ENCODE assay signal across 18 cellular contexts in the genomic region with DNA sequence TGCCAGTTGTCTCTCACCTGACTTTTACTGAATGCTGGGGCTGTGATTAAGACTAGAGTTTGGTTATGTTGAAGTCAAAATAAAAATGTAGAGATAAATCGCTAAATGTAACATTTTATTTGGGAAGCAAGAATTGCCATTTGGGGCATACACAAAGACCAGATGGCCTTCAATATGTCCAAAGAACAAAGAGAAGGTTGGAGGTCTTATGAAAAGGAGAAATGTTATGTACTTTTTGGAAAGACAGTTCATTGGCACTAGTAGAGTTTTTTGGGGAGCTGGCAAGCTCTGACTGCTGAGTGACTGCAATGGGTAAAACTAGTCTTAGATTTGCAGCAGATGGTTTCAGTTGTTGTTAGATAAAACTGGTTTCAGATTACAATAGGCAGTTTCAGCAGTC. TPM values are rescaled to one million over a fixed set of nuclear protein-coding genes. Genes with fewer than 3 reads are reported as not detected.
DNase-seq lines count a peak whose midpoint lies in the region; ATAC-seq and TF ChIP-seq lines count a peak whose summit lies in the region.
"Had no signal": no experiment of that assay in that cellular context is flagged by ENCODE, and none has a peak within 500 bp of the region (broad histone marks: within the 10 kb centered on the region; RNA-seq: fewer than 3 reads in every experiment).

No MANE protein-coding gene starts in this region.

- no peak overlapping the region for H3K4me3 ChIP-seq in neuron (ENCODE audit: low read length)

- H3K27me3 Mint-ChIP-seq in H9 (ENCODE audit: low read depth) = no peaks in the 10 kb centered on the region
- no peaks in the 10 kb centered on the region for H3K27me3 Mint-ChIP-seq in activated CD4-positive, alpha-beta memory T cell treated with anti-CD3 and anti-CD28 coated beads, Interleukin-2, amount 10 ng/mL, durations not matched to agents 7 days and 5 days
- H3K27me3 Mint-ChIP-seq: CD4-positive, alpha-beta memory T cell; IgD-negative memory B cell had no signal

- no peak overlapping the region for H3K4me3 Mint-ChIP-seq in H9
- no peak overlapping the region for H3K4me3 Mint-ChIP-seq in activated CD4-positive, alpha-beta memory T cell treated with anti-CD3 and anti-CD28 coated beads, Interleukin-2, amount 10 ng/mL, durations not matched to agents 7 days and 5 days
- H3K4me3 Mint-ChIP-seq: CD4-positive, alpha-beta memory T cell; IgD-negative memory B cell had no signal

- H3K18ac ChIP-seq in H9 (ENCODE audit: insufficient read length, low read depth, low read length) = no peak overlapping the region

- H3K4me1 Mint-ChIP-seq in H9 = 0 out of 4 replicates have a peak, but pooled peaks cover 0 to 4% of the 10 kb centered on the region in 2 experiments
- H3K4me1 Mint-ChIP-seq in activated CD4-positive, alpha-beta memory T cell treated with anti-CD3 and anti-CD28 coated beads, Interleukin-2, amount 10 ng/mL, durations not matched to agents 7 days and 5 days = no peaks in the 10 kb centered on the region
- H3K4me1 Mint-ChIP-seq: CD4-positive, alpha-beta memory T cell; IgD-negative memory B cell had no signal

- H3K23ac ChIP-seq in H9 (ENCODE audit: insufficient read length, low read depth, low read length) = no peak overlapping the region

- no peak overlapping the region for H3K9ac ChIP-seq in H9 (ENCODE audit: extremely low read depth, insufficient read length, low read length)

- H3K4me2 ChIP-seq in H9 (ENCODE audit: insufficient read depth, insufficient read length, low read length) = no peak overlapping the region

- no peak overlapping the region for H3K14ac ChIP-seq in H9 (ENCODE audit: insufficient read depth, low read length)

- H3K23me2 ChIP-seq in H9 (ENCODE audit: insufficient read length, low read depth, low read length, poor library complexity, severe bottlenecking) = no peaks in the 10 kb centered on the region

- no peak for ATAC-seq in HG02870 (IDR thresholded peaks at IDR 0.05; ENCODE audit: unreplicated experiment)

- H3K36me3 Mint-ChIP-seq in H9 (ENCODE audit: insufficient read depth in 1 of 3, low read depth in 3 of 3) = peaks cover 6 to 32% (median 7%) of the 10 kb centered on the region in 3 experiments; a peak in 6 of 7 replicates
- no peaks in the 10 kb centered on the region for H3K36me3 Mint-ChIP-seq in activated CD4-positive, alpha-beta memory T cell treated with anti-CD3 and anti-CD28 coated beads, Interleukin-2, amount 10 ng/mL, durations not matched to agents 7 days and 5 days (ENCODE audit: low read depth)
- H3K36me3 Mint-ChIP-seq: CD4-positive, alpha-beta memory T cell; IgD-negative memory B cell had no signal

- H4K20me1 ChIP-seq in H9 (ENCODE audit: control insufficient read depth, insufficient read depth, insufficient read length) = no peaks in the 10 kb centered on the region

- H3K79me2 ChIP-seq in H9 (ENCODE audit: insufficient read depth, low read length) = no peaks in the 10 kb centered on the region

- no peak overlapping the region for H4K91ac ChIP-seq in H9 (ENCODE audit: insufficient read length, low read depth, low read length)

- no peak overlapping the region for H3K56ac ChIP-seq in H9 (ENCODE audit: insufficient read length, low read depth, low read length)

- H3K27me3 ChIP-seq in H9 (ENCODE audit: insufficient read depth, low read length) = no peaks in the 10 kb centered on the region
- no peaks in the 10 kb centered on the region for H3K27me3 ChIP-seq in neuron (ENCODE audit: insufficient read depth, low read length)
- H3K27me3 ChIP-seq: BE2C had no signal

- H2BK5ac ChIP-seq in H9 (ENCODE audit: insufficient read length, low read length) = no peak overlapping the region

- H2BK120ac ChIP-seq in H9 (ENCODE audit: low read depth, low read length, poor library complexity, severe bottlenecking) = no peak overlapping the region

- H4K5ac ChIP-seq in H9 (ENCODE audit: insufficient read length, low read depth, low read length) = no peak overlapping the region

- H3K79me1 ChIP-seq in H9 (ENCODE audit: insufficient read depth, low read depth, low read length, poor library complexity, severe bottlenecking) = no peaks in the 10 kb centered on the region

- no peak overlapping the region for H2BK12ac ChIP-seq in H9 (ENCODE audit: insufficient read length, low read depth, low read length)

- H3T11ph ChIP-seq in H9 (ENCODE audit: low read length) = no peak overlapping the region

- H3K9me3 Mint-ChIP-seq in H9 = peaks cover 19 to 24% of the 10 kb centered on the region in 2 experiments
- H3K9me3 Mint-ChIP-seq in activated CD4-positive, alpha-beta memory T cell treated with anti-CD3 and anti-CD28 coated beads, Interleukin-2, amount 10 ng/mL, durations not matched to agents 7 days and 5 days = peaks cover 21% of the 10 kb centered on the region

- H3K4me1 ChIP-seq in H9 (ENCODE audit: insufficient read depth, low read length) (no peaks in the 10 kb centered on the region), neuron (ENCODE audit: insufficient read depth, low read length) (peaks cover 5% of the 10 kb centered on the region)
- H3K4me1 ChIP-seq: BE2C had no signal

- peak overlapping the region; percentile 59 for H2AFZ ChIP-seq in H9 (ENCODE audit: low read length)
- H2AFZ ChIP-seq in neuron (ENCODE audit: low read depth, low read length) = peak overlapping the region; percentile 32

- no peak overlapping the region for H2AK5ac ChIP-seq in H9 (ENCODE audit: insufficient read length, low read length)

- H2BK20ac ChIP-seq in H9 (ENCODE audit: low read depth, low read length, poor library complexity, severe bottlenecking) = no peak overlapping the region

- H3K27ac ChIP-seq in H9 (ENCODE audit: insufficient read length, low read depth, low read length) = no peak overlapping the region
- H3K27ac ChIP-seq: C4-2B had no signal

- no peak overlapping the region for H4K8ac ChIP-seq in H9 (replicated peaks; ENCODE audit: insufficient read length, low read depth, low read length)

- CTCF ChIA-PET in activated CD4-positive, alpha-beta memory T cell treated with anti-CD3 and anti-CD28 coated beads, Interleukin-2, amount 10 ng/mL, durations not matched to agents 7 days and 5 days (lab: Charles Lee) = no interaction called here

- H3K9me3 ChIP-seq in H9 (ENCODE audit: control insufficient read depth, low read depth, low read length) (no peaks in the 10 kb centered on the region), neuron (ENCODE audit: low read length) (no peaks in the 10 kb centered on the region)
- H3K9me3 ChIP-seq: BE2C had no signal

- H3K36me3 ChIP-seq in neuron (ENCODE audit: insufficient read depth, low read length) = no peaks in the 10 kb centered on the region
- H3K36me3 ChIP-seq: BE2C had no signal

- no peak overlapping the region for H2BK15ac ChIP-seq in H9 (ENCODE audit: low read depth, low read length)

- peak; percentile 71 for DNase-seq in DMS 273 (lab: John Stamatoyannopoulos, UW; ENCODE audit: unreplicated experiment)
- DNase-seq in H9 = no peak
- DNase-seq in cerebellar cortex (ENCODE audit: low spot score) = peak; percentile 90
- DNase-seq in activated CD4-positive, alpha-beta memory T cell treated with anti-CD3 and anti-CD28 coated beads, Interleukin-2, amount 10 ng/mL, durations not matched to agents 7 days and 5 days = no peak
- no peak for DNase-seq in NOMO-1 treated with DMSO at 0.1 percent for 48 hours (lab: John Stamatoyannopoulos, UW; ENCODE audit: unreplicated experiment)
- no peak for DNase-seq in ureter (ENCODE audit: low spot score)
- DNase-seq: ACHN; BE2C; CD4-positive, alpha-beta memory T cell; DND-41; GF-D8; H7 had no signal

- no CpG with 5 or more reads among the region's 1 CpG for WGBS in H9 (ENCODE audit: extremely low coverage, insufficient read length, low lambda C conversion rate)

- POLR2A ChIA-PET in activated CD4-positive, alpha-beta memory T cell treated with anti-CD3 and anti-CD28 coated beads, Interleukin-2, amount 10 ng/mL, durations not matched to agents 7 days and 5 days (lab: Charles Lee) = no interaction called here

- no peak for TF ChIP-seq CTCF in H9 (conservative IDR thresholded peaks at IDR 0.05)

- no peak overlapping the region for H3K27ac Mint-ChIP-seq in H9
- H3K27ac Mint-ChIP-seq in activated CD4-positive, alpha-beta memory T cell treated with anti-CD3 and anti-CD28 coated beads, Interleukin-2, amount 10 ng/mL, durations not matched to agents 7 days and 5 days = no peak overlapping the region
- H3K27ac Mint-ChIP-seq: CD4-positive, alpha-beta memory T cell; IgD-negative memory B cell had no signal

- no peak overlapping the region for H3K4ac ChIP-seq in H9 (ENCODE audit: low read depth, low read length)

RNA-seq across cellular contexts. Expression of gene GALNT17, which starts 35.6 kb away (rescaled TPM):
- total RNA-seq in H9 (2021) = 41.6 and 43.2 TPM in 2 replicates
- total RNA-seq in activated CD4-positive, alpha-beta memory T cell treated with anti-CD3 and anti-CD28 coated beads, Interleukin-2, amount 10 ng/mL, durations not matched to agents 7 days and 5 days = not detected
- 6.0 TPM for total RNA-seq in ureter
- total RNA-seq: A172; CD4-positive, alpha-beta memory T cell; HT1080 had no signal

Comparison
In these comparisons a context has a peak if more than half of its experiments do, and no peak if none do; other contexts are left out.
1. DNase-seq: peak in DMS 273 (single experiment) and cerebellar cortex (single experiment); none in H9 (single experiment), activated CD4-positive, alpha-beta memory T cell treated with anti-CD3 and anti-CD28 coated beads, Interleukin-2, amount 10 ng/mL, durations not matched to agents 7 days and 5 days (single experiment), NOMO-1 treated with DMSO at 0.1 percent for 48 hours (single experiment) and ureter (single experiment).